Comparison of ENCODE assay signal across 8 cellular contexts in the genomic region with DNA sequence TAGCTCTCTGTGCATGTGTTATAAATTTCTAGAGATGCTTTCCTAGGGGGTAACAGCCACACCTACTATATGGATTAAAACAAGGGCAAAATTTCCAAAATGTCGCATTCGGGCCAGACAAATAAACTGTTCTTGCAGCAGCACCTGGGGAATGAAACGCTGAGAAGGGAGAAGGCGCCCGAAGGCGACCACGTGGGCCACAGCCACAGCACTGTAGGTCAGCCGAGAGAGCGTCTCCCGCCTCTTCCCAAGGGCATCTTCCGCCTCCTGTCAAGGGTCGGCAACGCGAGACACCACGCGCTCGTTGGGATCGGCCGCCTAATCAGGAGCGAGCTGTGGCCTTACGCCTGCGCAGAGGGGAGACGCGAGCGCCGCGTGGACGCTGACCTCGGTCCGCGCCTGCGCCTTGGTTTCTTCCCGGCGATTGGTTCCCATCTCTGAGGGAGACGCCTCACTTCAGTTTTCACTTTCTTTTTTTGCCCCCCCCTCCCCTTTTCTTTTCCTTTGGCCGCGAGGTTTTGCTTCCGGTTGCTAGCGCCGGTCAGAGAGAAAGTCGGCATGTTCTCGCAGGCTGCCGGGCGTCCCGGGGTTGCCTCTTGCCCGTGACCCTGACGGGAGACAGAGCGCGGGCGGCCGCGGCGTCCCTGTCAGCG. TPM values are rescaled to one million over a fixed set of nuclear protein-coding genes. Genes with fewer than 3 reads are reported as not detected.
DNase-seq lines count a peak whose midpoint lies in the region; ATAC-seq, FAIRE-seq and TF ChIP-seq lines count a peak whose summit lies in the region.

A gene with protein sequence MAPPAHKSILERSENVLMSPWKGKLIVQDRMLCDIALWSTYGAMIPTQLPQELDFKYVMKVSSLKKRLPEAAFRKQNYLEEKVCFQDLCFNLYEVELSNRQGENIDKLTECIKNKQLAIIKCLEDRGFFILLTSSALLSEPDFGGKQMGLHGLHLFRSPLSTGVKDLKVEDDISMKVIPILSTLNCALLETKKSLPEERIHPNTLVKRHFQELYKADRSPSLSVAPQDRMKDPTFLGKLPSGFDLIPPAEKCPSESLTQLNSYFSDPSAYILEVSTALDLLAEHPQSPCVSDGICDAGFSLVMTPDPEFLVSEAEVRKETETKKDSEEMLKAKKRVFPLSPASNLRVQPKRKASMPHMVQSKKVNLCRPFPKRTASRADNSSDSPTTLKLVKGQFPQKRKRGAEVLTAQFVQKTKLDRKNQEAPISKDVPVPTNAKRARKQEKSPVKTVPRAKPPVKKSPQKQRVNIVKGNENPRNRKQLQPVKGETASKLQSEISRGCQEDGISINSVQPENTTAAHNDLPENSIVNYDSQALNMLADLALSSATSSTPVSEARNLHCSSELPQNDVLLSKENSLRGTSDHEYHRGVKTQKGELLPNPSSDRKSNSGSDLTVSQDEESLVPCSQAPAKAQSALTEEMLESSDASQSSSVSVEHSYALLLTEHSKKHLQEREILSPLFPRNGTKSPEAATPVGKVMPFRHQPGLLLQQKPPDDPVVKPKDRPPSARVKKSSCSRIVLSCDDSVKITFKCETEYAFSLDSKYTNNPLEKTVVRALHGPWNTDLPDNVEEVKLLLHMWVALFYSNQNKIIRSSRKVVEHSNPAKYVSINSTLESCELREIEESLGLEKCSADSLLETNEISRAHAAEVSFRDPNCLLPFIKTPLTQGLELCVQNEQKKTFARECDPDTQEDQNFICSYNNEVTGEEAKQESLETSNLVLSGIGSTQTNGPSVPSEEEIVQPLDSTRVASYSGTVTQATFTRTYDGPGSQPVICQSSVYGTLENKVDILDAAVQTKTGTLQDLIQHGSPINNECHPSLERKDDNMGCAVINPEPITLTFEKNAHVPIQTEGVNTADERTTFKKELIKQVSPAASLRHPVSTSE (N-terminal part only) (plus strand): TSS at position 521 of the 653 bp plus-strand sequence. CDS start 35,805 bp downstream, outside the sequence.

- H3K9me3 ChIP-seq in small intestine (ENCODE audit: control insufficient read depth, low read depth), result no peaks in the 10 kb centered on the region

- no peak for FAIRE-seq in small intestine (lab: Jason Lieb, UNC)

- H3K4me3 Mint-ChIP-seq in WTC11, result peak within 1 kb of the TSS; percentile 97

- H3K27ac ChIP-seq in small intestine (ENCODE audit: low read depth in 1 of 2, low read length in 1 of 2), result peak within 1 kb of the TSS; percentile 76 to 85

- no peaks in the 10 kb centered on the region for H3K27me3 ChIP-seq in small intestine (ENCODE audit: control insufficient read depth in 2 of 2, insufficient read depth in 2 of 2, low read length in 2 of 2)

- TF ChIP-seq CTCF in AG04449 (IDR thresholded peaks at IDR 0.05; ENCODE audit: insufficient read depth, low read length, missing control alignments) (no peak), WTC11 (IDR thresholded peaks at IDR 0.05) (no peak), cardiac fibroblast (IDR thresholded peaks at IDR 0.05; ENCODE audit: low read depth, low read length) (no peak)

- H3K36me3 ChIP-seq in small intestine (ENCODE audit: control insufficient read depth in 2 of 2, insufficient read depth in 2 of 2, low read length in 2 of 2), result no peaks in the 10 kb centered on the region

- ATAC-seq in GM18907 (IDR thresholded peaks at IDR 0.05; ENCODE audit: unreplicated experiment) (peak; percentile 79), HG03159 (IDR thresholded peaks at IDR 0.05; ENCODE audit: unreplicated experiment) (peak; percentile 79), WTC11 (peak; percentile 94)

- POLR2A ChIA-PET in AG04449 (lab: Yijun Ruan, JAX) (interaction anchor here (0.9 kb wide), 2 partner anchors 10 to 205 kb away, joined by 3 to 4 read pairs; a partner anchor contains a TSS), WTC11 (lab: Charles Lee) (no interaction called here)

- peaks cover 40% of the 10 kb centered on the region for H3K27me3 Mint-ChIP-seq in WTC11 (ENCODE audit: low read depth)

- DNase-seq in AG04449 (ENCODE audit: low read depth, low spot score), result peak; percentile 61
- DNase-seq in NCI-H226, result peak; percentile 84
- peak; percentile 96 for DNase-seq in WTC11 (ENCODE audit: low spot score)
- peak; percentile 98 for DNase-seq in cardiac fibroblast (ENCODE audit: low read depth in 2 of 2)
- DNase-seq in iPS-NIHi11 (ENCODE audit: low spot score), result peak; percentile 95
- peak; percentile 99 for DNase-seq in small intestine

- peaks cover 21% of the 10 kb centered on the region for H3K4me1 Mint-ChIP-seq in WTC11

- WGBS in small intestine, 3 donors, result 1% methylated on average over 52 to 54 of the region's 54 CpGs

- H3K9me3 Mint-ChIP-seq in WTC11, result peaks cover 11% of the 10 kb centered on the region

- peak within 1 kb of the TSS; percentile 97 for H3K27ac Mint-ChIP-seq in WTC11

- H3K36me3 Mint-ChIP-seq in WTC11, result 0 out of 2 replicates have a peak, but pooled peaks cover 5% of the 10 kb centered on the region

- H3K4me3 ChIP-seq in AG04449 (ENCODE audit: low read depth, low read length), result peak within 1 kb of the TSS; percentile 89
- peak within 1 kb of the TSS; percentile 74 to 95 for H3K4me3 ChIP-seq in cardiac fibroblast (replicated peaks in 1 of 2; ENCODE audit: low read depth in 2 of 2, low read length in 2 of 2)
- peak within 1 kb of the TSS; percentile 59 to 74 for H3K4me3 ChIP-seq in small intestine (ENCODE audit: low read depth in 1 of 2, low read length in 2 of 2)

- H3K4me1 ChIP-seq in small intestine (ENCODE audit: control insufficient read depth in 2 of 2, insufficient read depth in 1 of 2, low read depth in 1 of 2, low read length in 1 of 2), result no peaks in the 10 kb centered on the region

- CTCF ChIA-PET in AG04449 (lab: Yijun Ruan, JAX) (no interaction called here), WTC11 (lab: Charles Lee) (interaction anchor here (1.0 to 1.8 kb wide), 3 partner anchors 22 to 54 kb away, joined by 3 read pairs; no protein-coding TSS in a partner anchor)

TF ChIP-seq in WTC11, 78 proteins besides CTCF, POLR2A, EP300 and RAD21 (continues in another document):
- TF ChIP-seq ELF4 (CRISPR knock-in tag; IDR thresholded peaks at IDR 0.05; ENCODE audit: low read depth), result peak; percentile 96
- TF ChIP-seq, protein P1, sequence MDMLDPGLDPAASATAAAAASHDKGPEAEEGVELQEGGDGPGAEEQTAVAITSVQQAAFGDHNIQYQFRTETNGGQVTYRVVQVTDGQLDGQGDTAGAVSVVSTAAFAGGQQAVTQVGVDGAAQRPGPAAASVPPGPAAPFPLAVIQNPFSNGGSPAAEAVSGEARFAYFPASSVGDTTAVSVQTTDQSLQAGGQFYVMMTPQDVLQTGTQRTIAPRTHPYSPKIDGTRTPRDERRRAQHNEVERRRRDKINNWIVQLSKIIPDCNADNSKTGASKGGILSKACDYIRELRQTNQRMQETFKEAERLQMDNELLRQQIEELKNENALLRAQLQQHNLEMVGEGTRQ (CRISPR knock-in tag; IDR thresholded peaks at IDR 0.05), result peak; percentile 84
- peak; percentile 66 for TF ChIP-seq NFYB (CRISPR knock-in tag; conservative IDR thresholded peaks at IDR 0.05; ENCODE audit: low read depth)
- no peak for TF ChIP-seq GTF2I (CRISPR knock-in tag; conservative IDR thresholded peaks at IDR 0.05)
- TF ChIP-seq, protein P2, sequence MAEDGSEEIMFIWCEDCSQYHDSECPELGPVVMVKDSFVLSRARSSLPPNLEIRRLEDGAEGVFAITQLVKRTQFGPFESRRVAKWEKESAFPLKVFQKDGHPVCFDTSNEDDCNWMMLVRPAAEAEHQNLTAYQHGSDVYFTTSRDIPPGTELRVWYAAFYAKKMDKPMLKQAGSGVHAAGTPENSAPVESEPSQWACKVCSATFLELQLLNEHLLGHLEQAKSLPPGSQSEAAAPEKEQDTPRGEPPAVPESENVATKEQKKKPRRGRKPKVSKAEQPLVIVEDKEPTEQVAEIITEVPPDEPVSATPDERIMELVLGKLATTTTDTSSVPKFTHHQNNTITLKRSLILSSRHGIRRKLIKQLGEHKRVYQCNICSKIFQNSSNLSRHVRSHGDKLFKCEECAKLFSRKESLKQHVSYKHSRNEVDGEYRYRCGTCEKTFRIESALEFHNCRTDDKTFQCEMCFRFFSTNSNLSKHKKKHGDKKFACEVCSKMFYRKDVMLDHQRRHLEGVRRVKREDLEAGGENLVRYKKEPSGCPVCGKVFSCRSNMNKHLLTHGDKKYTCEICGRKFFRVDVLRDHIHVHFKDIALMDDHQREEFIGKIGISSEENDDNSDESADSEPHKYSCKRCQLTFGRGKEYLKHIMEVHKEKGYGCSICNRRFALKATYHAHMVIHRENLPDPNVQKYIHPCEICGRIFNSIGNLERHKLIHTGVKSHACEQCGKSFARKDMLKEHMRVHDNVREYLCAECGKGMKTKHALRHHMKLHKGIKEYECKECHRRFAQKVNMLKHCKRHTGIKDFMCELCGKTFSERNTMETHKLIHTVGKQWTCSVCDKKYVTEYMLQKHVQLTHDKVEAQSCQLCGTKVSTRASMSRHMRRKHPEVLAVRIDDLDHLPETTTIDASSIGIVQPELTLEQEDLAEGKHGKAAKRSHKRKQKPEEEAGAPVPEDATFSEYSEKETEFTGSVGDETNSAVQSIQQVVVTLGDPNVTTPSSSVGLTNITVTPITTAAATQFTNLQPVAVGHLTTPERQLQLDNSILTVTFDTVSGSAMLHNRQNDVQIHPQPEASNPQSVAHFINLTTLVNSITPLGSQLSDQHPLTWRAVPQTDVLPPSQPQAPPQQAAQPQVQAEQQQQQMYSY (CRISPR knock-in tag; IDR thresholded peaks at IDR 0.05), result peak; percentile 74
- no peak for TF ChIP-seq ZNF423 (CRISPR knock-in tag; IDR thresholded peaks at IDR 0.05)
- TF ChIP-seq, protein P3, sequence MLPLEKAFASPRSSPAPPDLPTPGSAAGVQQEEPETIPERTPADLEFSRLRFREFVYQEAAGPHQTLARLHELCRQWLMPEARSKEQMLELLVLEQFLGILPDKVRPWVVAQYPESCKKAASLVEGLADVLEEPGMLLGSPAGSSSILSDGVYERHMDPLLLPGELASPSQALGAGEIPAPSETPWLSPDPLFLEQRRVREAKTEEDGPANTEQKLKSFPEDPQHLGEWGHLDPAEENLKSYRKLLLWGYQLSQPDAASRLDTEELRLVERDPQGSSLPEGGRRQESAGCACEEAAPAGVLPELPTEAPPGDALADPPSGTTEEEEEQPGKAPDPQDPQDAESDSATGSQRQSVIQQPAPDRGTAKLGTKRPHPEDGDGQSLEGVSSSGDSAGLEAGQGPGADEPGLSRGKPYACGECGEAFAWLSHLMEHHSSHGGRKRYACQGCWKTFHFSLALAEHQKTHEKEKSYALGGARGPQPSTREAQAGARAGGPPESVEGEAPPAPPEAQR (CRISPR knock-in tag; IDR thresholded peaks at IDR 0.05), result no peak

RNA-seq across cellular contexts. Expression of the gene that starts here (rescaled TPM):
- total RNA-seq in WTC11 (2021), result 54.5 to 67.3 TPM (median 62.0 TPM) in 3 replicates
- 10 to 100 TPM in 1 of 3 donors, 1 to 10 TPM in 2; 5.4 to 11.4 (median 9.8) TPM for polyA plus RNA-seq in small intestine

Comparison
In these comparisons a context has a peak if more than half of its experiments do, and no peak if none do; other contexts are left out.
1. Peak in every context shown above with its lines: DNase-seq, ATAC-seq, H3K4me3 ChIP-seq and H3K27ac ChIP-seq.